8 cellular contexts compared by ENCODE assay signal in the genomic region with DNA sequence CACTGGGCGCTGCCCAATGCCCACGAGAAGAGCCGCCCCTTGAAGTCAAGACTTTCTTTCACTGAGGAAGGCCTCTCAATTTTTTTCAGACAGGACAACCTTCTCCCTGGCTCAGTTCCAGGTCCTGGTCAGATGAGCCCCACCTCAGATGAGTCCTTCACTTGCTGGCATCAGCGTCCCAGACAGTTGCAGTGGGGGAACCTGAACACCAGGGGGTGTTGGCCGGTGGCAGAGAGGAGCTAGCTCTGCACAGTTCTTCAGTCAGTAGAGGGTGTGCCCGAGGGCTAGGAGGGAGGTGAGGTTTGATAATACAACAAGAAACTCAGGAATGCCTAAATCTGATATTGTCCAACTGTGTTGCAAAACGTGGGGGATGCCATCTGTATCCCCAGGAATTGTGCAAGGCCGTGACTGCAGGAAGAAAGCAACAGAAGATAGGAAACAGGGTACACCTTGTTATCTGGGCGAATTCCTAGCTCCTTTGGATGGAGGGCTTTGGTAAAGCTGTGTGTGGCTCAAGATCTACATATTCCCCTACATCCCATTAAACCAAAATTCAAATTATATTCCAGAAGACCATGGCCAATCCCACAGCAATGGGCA. TPM values are rescaled to one million over a fixed set of nuclear protein-coding genes. Genes with fewer than 3 reads are reported as not detected.
DNase-seq lines count a peak whose midpoint lies in the region; ATAC-seq and TF ChIP-seq lines count a peak whose summit lies in the region.

No MANE protein-coding gene starts in this region.

- H3K36me3 Mint-ChIP-seq in CD14-positive monocyte: peaks cover 4 to 15% of the 10 kb centered on the region in 2 donors
- peaks cover 16% of the 10 kb centered on the region for H3K36me3 Mint-ChIP-seq in activated T-helper 2 cell treated with anti-CD3 and anti-CD28 coated beads, Interferon-gamma antibody, Interleukin-2, Interleukin-4, amounts not matched to agents 10 μg/mL and 5 μg/mL and 100 μg/mL, durations not matched to agents 14 hours and 24 hours and 36 hours (ENCODE audit: low read depth)

- TF ChIP-seq CTCF in CD14-positive monocyte (IDR thresholded peaks at IDR 0.05): peak; percentile 93
- peak; percentile 77 for TF ChIP-seq CTCF in PC-3 (conservative IDR thresholded peaks at IDR 0.05; ENCODE audit: low read depth, low read length)
- TF ChIP-seq CTCF in right atrium auricular region (IDR thresholded peaks at IDR 0.05): peak; percentile 30 to 61

- no peak overlapping the region for H2AFZ ChIP-seq in PC-3 (ENCODE audit: low read length)

- H3K79me2 ChIP-seq in PC-3 (ENCODE audit: low read length): no peaks in the 10 kb centered on the region

- H3K4me3 ChIP-seq in PC-3 (ENCODE audit: low read length) (no peak overlapping the region), right atrium auricular region (no peak overlapping the region)

- ATAC-seq in GM21619 (IDR thresholded peaks at IDR 0.05; ENCODE audit: unreplicated experiment): peak; percentile 70
- ATAC-seq in PC-3: peak; percentile 65
- no peak for ATAC-seq in HG02885 (IDR thresholded peaks at IDR 0.05; ENCODE audit: poor library complexity, unreplicated experiment)

- no peak overlapping the region for H3K9ac ChIP-seq in PC-3 (ENCODE audit: low read length)

- no peaks in the 10 kb centered on the region for H3F3A ChIP-seq in PC-3 (ENCODE audit: low read length, unreplicated experiment)

- H3K27ac Mint-ChIP-seq in CD14-positive monocyte: peak overlapping the region in 4 of 7 donors; percentile 3 to 85 (median 51)
- H3K27ac Mint-ChIP-seq in activated T-helper 2 cell treated with anti-CD3 and anti-CD28 coated beads, Interferon-gamma antibody, Interleukin-2, Interleukin-4, amounts not matched to agents 10 μg/mL and 5 μg/mL and 100 μg/mL, durations not matched to agents 14 hours and 24 hours and 36 hours: no peak overlapping the region

- H3K4me1 Mint-ChIP-seq in CD14-positive monocyte: peaks cover 33% of the 10 kb centered on the region
- H3K4me1 Mint-ChIP-seq in activated T-helper 2 cell treated with anti-CD3 and anti-CD28 coated beads, Interferon-gamma antibody, Interleukin-2, Interleukin-4, amounts not matched to agents 10 μg/mL and 5 μg/mL and 100 μg/mL, durations not matched to agents 14 hours and 24 hours and 36 hours (ENCODE audit: low read depth): peaks cover 38% of the 10 kb centered on the region

- H3K27ac ChIP-seq in PC-3 (ENCODE audit: low read length): no peak overlapping the region
- no peak overlapping the region for H3K27ac ChIP-seq in right atrium auricular region

- H3K27me3 Mint-ChIP-seq in CD14-positive monocyte (ENCODE audit: low read depth in 3 of 3): peaks cover 0 to 2% (median 0%) of the 10 kb centered on the region in 3 donors
- peaks cover 49% of the 10 kb centered on the region for H3K27me3 Mint-ChIP-seq in activated T-helper 2 cell treated with anti-CD3 and anti-CD28 coated beads, Interferon-gamma antibody, Interleukin-2, Interleukin-4, amounts not matched to agents 10 μg/mL and 5 μg/mL and 100 μg/mL, durations not matched to agents 14 hours and 24 hours and 36 hours (ENCODE audit: low read depth)

- peak overlapping the region in 1 of 2 donors; percentile 75 for H3K4me3 Mint-ChIP-seq in CD14-positive monocyte
- H3K4me3 Mint-ChIP-seq in activated T-helper 2 cell treated with anti-CD3 and anti-CD28 coated beads, Interferon-gamma antibody, Interleukin-2, Interleukin-4, amounts not matched to agents 10 μg/mL and 5 μg/mL and 100 μg/mL, durations not matched to agents 14 hours and 24 hours and 36 hours (ENCODE audit: low read depth): no peak overlapping the region

- H3K9me3 Mint-ChIP-seq in CD14-positive monocyte: peaks cover 3 to 14% (median 7%) of the 10 kb centered on the region in 7 donors
- peaks cover 18% of the 10 kb centered on the region for H3K9me3 Mint-ChIP-seq in activated T-helper 2 cell treated with anti-CD3 and anti-CD28 coated beads, Interferon-gamma antibody, Interleukin-2, Interleukin-4, amounts not matched to agents 10 μg/mL and 5 μg/mL and 100 μg/mL, durations not matched to agents 14 hours and 24 hours and 36 hours

- H3K9me2 ChIP-seq in PC-3 (replicated peaks; ENCODE audit: low read length): no peaks in the 10 kb centered on the region

- H3K4me1 ChIP-seq in PC-3 (ENCODE audit: insufficient read depth, low read length) (peaks cover 9% of the 10 kb centered on the region), right atrium auricular region (no peaks in the 10 kb centered on the region)

- H3K36me3 ChIP-seq in PC-3 (ENCODE audit: low read depth, low read length): no peaks in the 10 kb centered on the region
- no peaks in the 10 kb centered on the region for H3K36me3 ChIP-seq in right atrium auricular region

- peaks cover 8% of the 10 kb centered on the region; the same call in 1 of the 2 replicates for H3K9me3 ChIP-seq in PC-3 (ENCODE audit: low read length)
- H3K9me3 ChIP-seq in right atrium auricular region: peaks cover 0 to 11% of the 10 kb centered on the region in 2 donors

- DNase-seq in CD14-positive monocyte (ENCODE audit: low spot score) (peak; percentile 78), PC-3 (peak; percentile 65), right atrium auricular region (ENCODE audit: low spot score) (no peak), NCI-H2081 treated with DMSO at 0.1 percent for 48 hours (lab: John Stamatoyannopoulos, UW) (no peak)
- peak; percentile 65 for DNase-seq in activated T-helper 2 cell treated with anti-CD3 and anti-CD28 coated beads, Interferon-gamma antibody, Interleukin-2, Interleukin-4, amounts not matched to agents 10 μg/mL and 5 μg/mL and 100 μg/mL, durations not matched to agents 14 hours and 24 hours and 36 hours (ENCODE audit: low spot score)
- peak; percentile 76 for DNase-seq in stimulated activated CD4-positive, alpha-beta T cell treated with anti-CD3 and anti-CD28 coated beads, Interleukin-1b, Interleukin-23, amount 100 ng/mL, for 48 hours

- POLR2A ChIA-PET in PC-3 (lab: Charles Lee; ENCODE audit: unreplicated experiment): no interaction called here

- H4K20me1 ChIP-seq in PC-3 (ENCODE audit: low read length): no peaks in the 10 kb centered on the region

- BruUV-seq in PC-3 (replicated peaks; lab: Mats Ljungman, UMichigan): no TSS peak

- intact Hi-C loops in CD14-positive monocyte (cut with micrococcal nuclease): loop anchor here in 1 of 2 donors (5.0 kb wide), 1 partner anchor 91 kb away; no protein-coding TSS in a partner anchor
- intact Hi-C loops in PC-3 (cut with micrococcal nuclease): loop anchor here (1.0 kb wide), 1 partner anchor 92 kb away; no protein-coding TSS in a partner anchor
- intact Hi-C loops in activated T-helper 2 cell treated with anti-CD3 and anti-CD28 coated beads, Interferon-gamma antibody, Interleukin-2, Interleukin-4, amounts not matched to agents 10 μg/mL and 5 μg/mL and 100 μg/mL, durations not matched to agents 14 hours and 24 hours and 36 hours (cut with micrococcal nuclease): loop anchor here (1.0 kb wide), 1 partner anchor 96 kb away; no protein-coding TSS in a partner anchor

- CTCF ChIA-PET in PC-3 (lab: Charles Lee): interaction anchor here (0.5 to 0.9 kb wide), 4 partner anchors 15 to 220 kb away, joined by 3 to 7 read pairs (median 4); no protein-coding TSS in a partner anchor

- no peak overlapping the region for H3K4me2 ChIP-seq in PC-3 (ENCODE audit: low read length)

- no peaks in the 10 kb centered on the region for H3K27me3 ChIP-seq in PC-3 (ENCODE audit: low read length)
- H3K27me3 ChIP-seq in right atrium auricular region: no peaks in the 10 kb centered on the region

RNA-seq across cellular contexts. Expression of a gene that starts 34.3 kb away (rescaled TPM):
- polyA plus RNA-seq in CD14-positive monocyte: under 1 TPM; 0.38 to 0.74 TPM
- 0.22 TPM in 1 of 2 replicates, not detected in the other for total RNA-seq in PC-3 (2014; rRNA removed)
- not detected in 2 replicates for total RNA-seq in activated T-helper 2 cell treated with anti-CD3 and anti-CD28 coated beads, Interferon-gamma antibody, Interleukin-2, Interleukin-4, amounts not matched to agents 10 μg/mL and 5 μg/mL and 100 μg/mL, durations not matched to agents 14 hours and 24 hours and 36 hours
- not detected for total RNA-seq in right atrium auricular region

Comparison
In these comparisons a context has a peak if more than half of its experiments do, and no peak if none do; other contexts are left out.
1. DNase-seq: peak in CD14-positive monocyte (single experiment), PC-3 (single experiment), activated T-helper 2 cell treated with anti-CD3 and anti-CD28 coated beads, Interferon-gamma antibody, Interleukin-2, Interleukin-4, amounts not matched to agents 10 μg/mL and 5 μg/mL and 100 μg/mL, durations not matched to agents 14 hours and 24 hours and 36 hours (single experiment) and stimulated activated CD4-positive, alpha-beta T cell treated with anti-CD3 and anti-CD28 coated beads, Interleukin-1b, Interleukin-23, amount 100 ng/mL, for 48 hours (single experiment); none in right atrium auricular region (single experiment) and NCI-H2081 treated with DMSO at 0.1 percent for 48 hours (single experiment).
2. Peak in every context shown above with its lines, with median percentiles within 50 percentile points of each other: CTCF ChIP-seq.